Comparison of ENCODE assay signal across 8 cellular contexts in the genomic region with DNA sequence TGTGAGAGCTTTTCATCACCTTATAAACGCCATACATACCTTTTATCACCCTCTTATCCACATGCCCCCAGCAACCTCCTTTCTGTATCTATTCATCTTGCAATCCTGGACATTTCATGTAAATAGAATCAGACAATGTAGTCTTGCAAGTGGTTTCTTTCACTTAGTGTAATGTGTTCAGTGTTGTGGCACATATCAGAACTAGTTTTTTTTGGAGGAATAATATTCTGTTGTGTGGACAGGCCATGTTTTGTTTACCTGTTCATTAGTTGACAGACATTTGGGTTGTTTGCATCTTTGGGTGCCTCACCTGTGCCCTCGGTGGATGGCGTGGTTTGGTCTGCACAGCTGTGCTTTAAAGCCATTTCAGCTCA. TPM values are rescaled to one million over a fixed set of nuclear protein-coding genes. Genes with fewer than 3 reads are reported as not detected.
DNase-seq lines count a peak whose midpoint lies in the region; ATAC-seq, FAIRE-seq and TF ChIP-seq lines count a peak whose summit lies in the region.

No MANE protein-coding gene starts in this region.

- ATAC-seq in GM19328 (IDR thresholded peaks at IDR 0.05; ENCODE audit: unreplicated experiment), result no peak

- DNase-seq in NCI-H1092 treated with DMSO at 0.1 percent for 48 hours (lab: John Stamatoyannopoulos, UW) (peak; percentile 33), NCI-H1092 (lab: John Stamatoyannopoulos, UW) (no peak), keratinocyte (ENCODE audit: low read depth, low spot score) (no peak), GM12892 (ENCODE audit: insufficient read length) (no peak)
- DNase-seq in activated naive CD8-positive, alpha-beta T cell treated with anti-CD3 and anti-CD28 coated beads for 36 hours, result no peak
- DNase-seq in activated CD4-positive, CD25-positive, alpha-beta regulatory T cell (lab: John Stamatoyannopoulos, UW), result no peak

- peak overlapping the region; percentile 89 for H3K4me3 Mint-ChIP-seq in activated naive CD8-positive, alpha-beta T cell treated with anti-CD3 and anti-CD28 coated beads for 36 hours

- peaks cover 6% of the 10 kb centered on the region for H3K27me3 Mint-ChIP-seq in activated naive CD8-positive, alpha-beta T cell treated with anti-CD3 and anti-CD28 coated beads for 36 hours

- H3K27me3 ChIP-seq in keratinocyte (ENCODE audit: control insufficient read depth, extremely low read depth, insufficient read depth, low read length) (no peaks in the 10 kb centered on the region), subcutaneous abdominal adipose tissue (ENCODE audit: control insufficient read depth in 5 of 5, insufficient read depth in 4 of 5, low read length in 5 of 5) (no peaks in the 10 kb centered on the region)

- peaks cover 17% of the 10 kb centered on the region for H3K36me3 Mint-ChIP-seq in activated naive CD8-positive, alpha-beta T cell treated with anti-CD3 and anti-CD28 coated beads for 36 hours

- H3K4me3 ChIP-seq in keratinocyte (ENCODE audit: control insufficient read depth in 2 of 3, extremely low read depth in 1 of 3, insufficient read depth in 2 of 3, low read depth in 1 of 3, low read length in 3 of 3), result peak overlapping the region; percentile 66 to 84 (median 70)
- peak overlapping the region; percentile 83 to 95 (median 91) for H3K4me3 ChIP-seq in subcutaneous abdominal adipose tissue (ENCODE audit: low read depth in 1 of 5, low read length in 5 of 5)

- H3K27ac ChIP-seq in keratinocyte (ENCODE audit: control insufficient read depth, insufficient read depth, low read length) (peak overlapping the region; percentile 87), subcutaneous abdominal adipose tissue (ENCODE audit: low read depth, low read length) (peak overlapping the region; percentile 100)

- FAIRE-seq in keratinocyte (lab: Jason Lieb, UNC) (no peak), GM12892 (lab: Jason Lieb, UNC) (no peak)

- H4K20me1 ChIP-seq in keratinocyte (ENCODE audit: control insufficient read depth, extremely low read depth, insufficient read depth, low read length), result peaks cover 19% of the 10 kb centered on the region

- H3K9me3 ChIP-seq in keratinocyte (ENCODE audit: control insufficient read depth, low read depth, low read length), result no peaks in the 10 kb centered on the region
- H3K9me3 ChIP-seq in subcutaneous abdominal adipose tissue (ENCODE audit: control insufficient read depth in 5 of 5, low read length in 5 of 5), result no peaks in the 10 kb centered on the region

- peaks cover 47% of the 10 kb centered on the region for H3K4me1 Mint-ChIP-seq in activated naive CD8-positive, alpha-beta T cell treated with anti-CD3 and anti-CD28 coated beads for 36 hours

- H3K9me3 Mint-ChIP-seq in activated naive CD8-positive, alpha-beta T cell treated with anti-CD3 and anti-CD28 coated beads for 36 hours, result no peaks in the 10 kb centered on the region

- no peak overlapping the region for H2AFZ ChIP-seq in keratinocyte (ENCODE audit: control insufficient read depth, low read length)

- no peaks in the 10 kb centered on the region for H3K9me1 ChIP-seq in keratinocyte (ENCODE audit: control insufficient read depth, extremely low read depth, insufficient read depth, low read length)

- H3K9ac ChIP-seq in keratinocyte (ENCODE audit: control insufficient read depth, extremely low read depth, insufficient read depth, low read length) (peak overlapping the region; percentile 93), subcutaneous abdominal adipose tissue (ENCODE audit: low read length in 5 of 5) (peak overlapping the region; percentile 90 to 100 (median 99))

- H3K36me3 ChIP-seq in keratinocyte (ENCODE audit: control insufficient read depth in 2 of 2, extremely low read depth in 1 of 2, insufficient read depth in 2 of 2, low read length in 2 of 2) (peaks cover 30 to 31% of the 10 kb centered on the region in 2 experiments), subcutaneous abdominal adipose tissue (ENCODE audit: control insufficient read depth in 5 of 5, insufficient read depth in 5 of 5, low read length in 5 of 5) (peaks cover 0 to 51% (median 47%) of the 10 kb centered on the region in 5 donors)

- H3K79me2 ChIP-seq in keratinocyte (ENCODE audit: control insufficient read depth, insufficient read depth, low read length), result peaks cover 23% of the 10 kb centered on the region

- peak overlapping the region; percentile 88 for H3K4me2 ChIP-seq in keratinocyte (ENCODE audit: control insufficient read depth, extremely low read depth, insufficient read depth, low read depth, low read length)

- dilution Hi-C loops in keratinocyte (cut with MboI; ENCODE audit: extremely low pct_ligation_motif_present, low sequenced_read_pairs), result no loop called here

- TF ChIP-seq POLR2A in GM12892 (IDR thresholded peaks at IDR 0.05; ENCODE audit: low read depth, low read length), result no peak

- peak overlapping the region; percentile 90 for H3K27ac Mint-ChIP-seq in activated naive CD8-positive, alpha-beta T cell treated with anti-CD3 and anti-CD28 coated beads for 36 hours

- no peak for TF ChIP-seq CTCF in keratinocyte (optimal IDR thresholded peaks at IDR 0.05 in 1 of 3, IDR thresholded peaks at IDR 0.05 in 1 of 3, conservative IDR thresholded peaks at IDR 0.05 in 1 of 3; ENCODE audit: extremely low read depth in 1 of 3, insufficient read depth in 2 of 3, low read length in 3 of 3)

- H3K4me1 ChIP-seq in keratinocyte (ENCODE audit: control insufficient read depth, extremely low read depth, insufficient read depth, low read length), result peaks cover 32% of the 10 kb centered on the region
- H3K4me1 ChIP-seq in subcutaneous abdominal adipose tissue (ENCODE audit: control insufficient read depth in 5 of 5, insufficient read depth in 5 of 5, low read length in 5 of 5), result peaks cover 24 to 84% (median 77%) of the 10 kb centered on the region in 5 donors

RNA-seq across cellular contexts. Expression of gene SQSTM1, which starts 1.3 kb away (rescaled TPM):
- 100 to 1,000 TPM; 111 to 117 TPM for total RNA-seq in activated naive CD8-positive, alpha-beta T cell treated with anti-CD3 and anti-CD28 coated beads for 36 hours
- polyA plus RNA-seq in keratinocyte, result 75.7 to 170 TPM (median 116 TPM) in 3 replicates
- 213 TPM for polyA plus RNA-seq in keratinocyte (2011; ENCODE audit: low read depth)
- 114 and 159 TPM in 2 replicates for polyA plus RNA-seq in keratinocyte (2011; cell fraction: cytosol; rRNA removed)
- 252 and 279 TPM in 2 replicates for polyA plus RNA-seq in keratinocyte (2011; cell fraction: nucleus; rRNA removed)
- polyA plus RNA-seq in keratinocyte (2012; ENCODE audit: low replicate concordance), result 242 and 584 TPM in 2 replicates
- polyA minus RNA-seq in keratinocyte, result 75.7 to 129 TPM (median 109 TPM) in 3 replicates
- 346 TPM for polyA minus RNA-seq in keratinocyte (2011; cell fraction: cytosol; rRNA and poly(A)+ RNA removed)
- polyA minus RNA-seq in keratinocyte (2011; cell fraction: nucleus; rRNA and poly(A)+ RNA removed), result 576 and 665 TPM in 2 replicates
- polyA plus RNA-seq in GM12892 (2012; ENCODE audit: missing spikeins), result 58.6 TPM

RNA-seq across cellular contexts. Expression of gene MGAT4B, which starts 15.4 kb away (rescaled TPM):
- 10 to 100 TPM; 67.9 to 71.5 TPM for total RNA-seq in activated naive CD8-positive, alpha-beta T cell treated with anti-CD3 and anti-CD28 coated beads for 36 hours
- 69.8 to 173 TPM (median 89.1 TPM) in 3 replicates for polyA plus RNA-seq in keratinocyte
- polyA plus RNA-seq in keratinocyte (2011; ENCODE audit: low read depth), result 177 TPM
- polyA plus RNA-seq in keratinocyte (2011; cell fraction: cytosol; rRNA removed), result 126 and 152 TPM in 2 replicates
- polyA plus RNA-seq in keratinocyte (2011; cell fraction: nucleus; rRNA removed), result 227 and 261 TPM in 2 replicates
- 106 and 109 TPM in 2 replicates for polyA plus RNA-seq in keratinocyte (2012; ENCODE audit: low replicate concordance)
- polyA minus RNA-seq in keratinocyte, result 108 to 245 TPM (median 131 TPM) in 3 replicates
- 213 TPM for polyA minus RNA-seq in keratinocyte (2011; cell fraction: cytosol; rRNA and poly(A)+ RNA removed)
- polyA minus RNA-seq in keratinocyte (2011; cell fraction: nucleus; rRNA and poly(A)+ RNA removed), result 109 and 127 TPM in 2 replicates
- polyA plus RNA-seq in GM12892 (2012; ENCODE audit: missing spikeins), result 51.3 TPM

RNA-seq across cellular contexts. Expression of gene LTC4S, which starts 28.3 kb away (rescaled TPM):
- under 1 TPM in 1 of 2 experiments, not detected in 1; 0.29 TPM for total RNA-seq in activated naive CD8-positive, alpha-beta T cell treated with anti-CD3 and anti-CD28 coated beads for 36 hours
- 0.30 TPM in 1 of 3 replicates, not detected in the others for polyA plus RNA-seq in keratinocyte
- polyA plus RNA-seq in keratinocyte (2011; ENCODE audit: low read depth), result not detected
- polyA plus RNA-seq in keratinocyte (2011; cell fraction: cytosol; rRNA removed), result 0.27 TPM in 1 of 2 replicates, not detected in the other
- not detected in 2 replicates for polyA plus RNA-seq in keratinocyte (2011; cell fraction: nucleus; rRNA removed)
- 0.32 and 0.61 TPM in 2 replicates for polyA plus RNA-seq in keratinocyte (2012; ENCODE audit: low replicate concordance)
- not detected in 3 replicates for polyA minus RNA-seq in keratinocyte
- polyA minus RNA-seq in keratinocyte (2011; cell fraction: cytosol; rRNA and poly(A)+ RNA removed), result not detected
- not detected in 2 replicates for polyA minus RNA-seq in keratinocyte (2011; cell fraction: nucleus; rRNA and poly(A)+ RNA removed)
- polyA plus RNA-seq in GM12892 (2012; ENCODE audit: missing spikeins), result not detected

RNA-seq across cellular contexts. Expression of gene MRNIP, which starts 36.6 kb away (rescaled TPM):
- total RNA-seq in activated naive CD8-positive, alpha-beta T cell treated with anti-CD3 and anti-CD28 coated beads for 36 hours, result 10 to 100 TPM; 12.3 to 13.9 TPM
- 12.3 to 19.9 TPM (median 14.9 TPM) in 3 replicates for polyA plus RNA-seq in keratinocyte
- 10.0 TPM for polyA plus RNA-seq in keratinocyte (2011; ENCODE audit: low read depth)
- 5.1 and 5.7 TPM in 2 replicates for polyA plus RNA-seq in keratinocyte (2011; cell fraction: cytosol; rRNA removed)
- 97.9 and 116 TPM in 2 replicates for polyA plus RNA-seq in keratinocyte (2011; cell fraction: nucleus; rRNA removed)
- polyA plus RNA-seq in keratinocyte (2012; ENCODE audit: low replicate concordance), result 10.0 and 27.9 TPM in 2 replicates
- 7.6 to 12.9 TPM (median 12.3 TPM) in 3 replicates for polyA minus RNA-seq in keratinocyte
- 3.3 TPM for polyA minus RNA-seq in keratinocyte (2011; cell fraction: cytosol; rRNA and poly(A)+ RNA removed)
- 9.5 and 21.6 TPM in 2 replicates for polyA minus RNA-seq in keratinocyte (2011; cell fraction: nucleus; rRNA and poly(A)+ RNA removed)
- polyA plus RNA-seq in GM12892 (2012; ENCODE audit: missing spikeins), result 23.3 TPM
